8 cellular contexts compared by ENCODE assay signal in the genomic region with DNA sequence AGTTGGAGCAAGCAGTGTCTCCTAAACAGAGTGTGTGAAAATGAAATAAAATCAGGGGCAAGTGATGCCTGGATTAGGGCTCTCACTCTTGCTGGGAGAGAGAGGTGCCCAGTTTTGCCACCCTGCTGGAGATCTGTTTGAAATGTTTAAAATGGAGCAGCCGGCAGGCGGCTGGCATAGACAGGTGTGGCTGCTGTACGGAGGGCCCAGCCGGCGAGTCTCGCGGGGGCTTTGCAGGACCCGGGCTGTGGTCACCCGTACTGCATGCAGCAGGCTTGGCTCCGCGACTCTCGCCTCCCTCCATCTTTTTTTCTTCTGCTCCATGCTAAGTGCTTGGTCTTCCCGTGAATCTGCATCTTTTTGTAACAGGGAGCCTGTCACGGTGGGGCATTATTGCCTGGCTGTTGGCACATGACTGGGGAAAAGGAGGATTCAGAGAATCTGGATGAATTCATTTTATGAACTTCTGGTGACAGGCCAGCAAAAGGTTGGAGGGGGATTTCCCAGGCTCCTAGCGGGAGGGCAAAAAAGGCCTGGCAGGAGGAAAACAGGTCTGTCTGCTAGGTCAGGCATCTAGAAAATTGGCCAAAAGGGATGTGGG. TPM values are rescaled to one million over a fixed set of nuclear protein-coding genes. Genes with fewer than 3 reads are reported as not detected.
DNase-seq lines count a peak whose midpoint lies in the region; ATAC-seq and TF ChIP-seq lines count a peak whose summit lies in the region.

No MANE protein-coding gene starts in this region.

- no peak for TF ChIP-seq CTCF in OCI-LY1 (IDR thresholded peaks at IDR 0.05; ENCODE audit: low read length)

- H3K9me3 ChIP-seq in OCI-LY1 (ENCODE audit: low read length), result no peaks in the 10 kb centered on the region
- no peaks in the 10 kb centered on the region for H3K9me3 ChIP-seq in muscle layer of colon (ENCODE audit: low read length)

- H3K4me1 Mint-ChIP-seq in effector memory CD8-positive, alpha-beta T cell (ENCODE audit: low read depth in 2 of 2), result peaks cover 8 to 13% of the 10 kb centered on the region in 2 donors

- peak overlapping the region; percentile 76 to 82 for H3K4me3 Mint-ChIP-seq in effector memory CD8-positive, alpha-beta T cell

- peak overlapping the region in 1 of 2 donors; percentile 57 for H3K27ac Mint-ChIP-seq in effector memory CD8-positive, alpha-beta T cell
- H3K27ac Mint-ChIP-seq in activated naive CD4-positive, alpha-beta T cell treated with anti-CD3 and anti-CD28 coated beads, Interleukin-2, amount 50 U/mL, for 72 hours, result peak overlapping the region in 1 of 2 donors; percentile 15

- H3K27me3 ChIP-seq in OCI-LY1 (ENCODE audit: insufficient read depth, low read length) (peaks cover 10% of the 10 kb centered on the region; the same call in 1 of the 2 replicates), muscle layer of colon (ENCODE audit: control insufficient read depth in 1 of 2, insufficient read depth in 2 of 2, low read length in 2 of 2) (no peaks in the 10 kb centered on the region)

- H3K27me3 Mint-ChIP-seq in effector memory CD8-positive, alpha-beta T cell, result peaks cover 0 to 12% of the 10 kb centered on the region in 2 donors

- no peak overlapping the region for H2AFZ ChIP-seq in OCI-LY1 (ENCODE audit: low read length)

- H3K9me3 Mint-ChIP-seq in effector memory CD8-positive, alpha-beta T cell, result no peaks in the 10 kb centered on the region
- peaks cover 0 to 4% of the 10 kb centered on the region in 2 donors for H3K9me3 Mint-ChIP-seq in activated naive CD4-positive, alpha-beta T cell treated with anti-CD3 and anti-CD28 coated beads, Interleukin-2, amount 50 U/mL, for 72 hours

- no peak overlapping the region for H3K9ac ChIP-seq in OCI-LY1 (ENCODE audit: low read length)
- peak overlapping the region; percentile 27 for H3K9ac ChIP-seq in muscle layer of colon (ENCODE audit: low read length)

- H3K36me3 Mint-ChIP-seq in effector memory CD8-positive, alpha-beta T cell (ENCODE audit: insufficient read depth), result peaks cover 13% of the 10 kb centered on the region
- H3K36me3 Mint-ChIP-seq in activated naive CD4-positive, alpha-beta T cell treated with anti-CD3 and anti-CD28 coated beads, Interleukin-2, amount 50 U/mL, for 72 hours, result peaks cover 0 to 38% of the 10 kb centered on the region in 2 donors

- DNase-seq in ELR (ENCODE audit: low read depth) (peak; percentile 51), ureter (ENCODE audit: low spot score) (no peak), left lobe of liver (ENCODE audit: low spot score) (no peak)
- no peak for DNase-seq in effector memory CD8-positive, alpha-beta T cell
- no peak for DNase-seq in stimulated activated CD4-positive, alpha-beta T cell treated with anti-CD3 and anti-CD28 coated beads, Interleukin-2, amount 100 ng/mL, for 24 hours
- no peak for DNase-seq in activated naive CD4-positive, alpha-beta T cell treated with anti-CD3 and anti-CD28 coated beads, Interleukin-2, amount 50 U/mL, for 72 hours (ENCODE audit: low spot score in 2 of 2)

- H3K9me2 ChIP-seq in OCI-LY1 (ENCODE audit: low read depth, low read length), result no peaks in the 10 kb centered on the region

- H3F3A ChIP-seq in OCI-LY1 (ENCODE audit: insufficient read depth, low read length), result no peaks in the 10 kb centered on the region

- H3K4me2 ChIP-seq in OCI-LY1 (ENCODE audit: low read length), result peak overlapping the region; percentile 84; the same call in 1 of the 2 replicates

- H4K20me1 ChIP-seq in OCI-LY1 (ENCODE audit: insufficient read depth, low read length), result no peaks in the 10 kb centered on the region

- H3K27ac ChIP-seq in OCI-LY1 (ENCODE audit: low read depth, low read length, poor library complexity, severe bottlenecking) (no peak overlapping the region), muscle layer of colon (ENCODE audit: low read depth, low read length) (peak overlapping the region; percentile 82)

- no peaks in the 10 kb centered on the region for H3K36me3 ChIP-seq in OCI-LY1 (ENCODE audit: insufficient read depth, low read length)
- H3K36me3 ChIP-seq in muscle layer of colon (ENCODE audit: insufficient read depth, low read length), result no peaks in the 10 kb centered on the region

- peaks cover 7% of the 10 kb centered on the region for H3K4me1 ChIP-seq in OCI-LY1 (ENCODE audit: insufficient read depth, low read length, severe bottlenecking)
- H3K4me1 ChIP-seq in muscle layer of colon (ENCODE audit: insufficient read depth, low read length), result peaks cover 21% of the 10 kb centered on the region

- no peak for ATAC-seq in effector memory CD8-positive, alpha-beta T cell (replicated peaks)
- ATAC-seq in left lobe of liver, result no peak
- no peak for ATAC-seq in activated naive CD4-positive, alpha-beta T cell treated with anti-CD3 and anti-CD28 coated beads, Interleukin-2, amount 50 U/mL, for 72 hours

- no peaks in the 10 kb centered on the region for H3K79me2 ChIP-seq in OCI-LY1 (ENCODE audit: insufficient read depth, low read length)

- H3K4me3 ChIP-seq in OCI-LY1 (ENCODE audit: low read depth, low read length, poor library complexity, severe bottlenecking) (no peak overlapping the region), muscle layer of colon (ENCODE audit: low read depth in 1 of 2, low read length in 2 of 2) (peak overlapping the region; percentile 72 to 75)

RNA-seq across cellular contexts. Expression of a gene that starts 1.8 kb away (rescaled TPM):
- total RNA-seq in ureter (50.0 TPM), left lobe of liver (14.0 TPM)
- 10 to 100 TPM; 20.4 to 45.1 TPM for total RNA-seq in activated naive CD4-positive, alpha-beta T cell treated with anti-CD3 and anti-CD28 coated beads, Interleukin-2, amount 50 U/mL, for 72 hours

RNA-seq across cellular contexts. Expression of a gene that starts 15.7 kb away (rescaled TPM):
- total RNA-seq in ureter (111 TPM), left lobe of liver (51.9 TPM)
- total RNA-seq in activated naive CD4-positive, alpha-beta T cell treated with anti-CD3 and anti-CD28 coated beads, Interleukin-2, amount 50 U/mL, for 72 hours, result 100 to 1,000 TPM in 1 of 2 donors, 10 to 100 TPM in 1; 75.8 to 110 TPM
